5 cellular contexts compared by ENCODE assay signal in the genomic region with DNA sequence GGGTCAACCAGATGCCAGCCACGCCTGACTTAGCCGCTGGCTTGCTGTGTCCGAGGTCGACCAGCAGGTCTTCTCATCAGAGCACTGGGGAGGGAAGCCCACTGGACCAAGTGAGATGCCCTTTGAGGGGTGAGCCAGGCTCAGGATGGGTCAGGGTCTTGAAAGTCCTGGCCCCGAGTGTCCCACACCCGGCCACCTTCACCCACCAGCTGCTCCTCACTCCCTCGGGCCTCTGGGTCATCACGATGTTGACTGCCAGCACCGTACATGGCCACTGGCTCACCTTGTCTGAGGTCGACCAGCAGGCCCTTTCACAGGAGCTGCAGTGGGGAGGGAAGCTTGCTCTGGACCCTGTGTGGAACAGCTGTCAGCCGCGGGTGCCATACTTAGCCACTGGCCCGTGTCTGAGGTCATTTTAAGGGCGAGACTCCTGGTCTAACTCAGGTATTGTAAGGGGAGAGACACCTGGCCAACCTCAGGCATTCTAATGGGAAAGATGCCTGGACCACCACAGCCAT.
"Had no signal": no experiment of that assay in that cellular context is flagged by ENCODE, and none has a peak within 500 bp of the region (broad histone marks: within the 10 kb centered on the region; RNA-seq: fewer than 3 reads in every experiment).

No MANE protein-coding gene starts in this region.

- DNase-seq: GM23248, GOT3, HCEC 1CT, KBM-7 had no signal

- H3K9ac ChIP-seq: GM23248, KMS-11 had no signal

- H2AFZ ChIP-seq: GM23248 had no signal

- H3K4me2 ChIP-seq: KMS-11 had no signal

- H3K4me3 ChIP-seq: GM23248 had no signal

- H3K27ac ChIP-seq: GM23248, KMS-11 had no signal
